In genomic region chr11:94786264-94787126, GRCh38 we compare ENCODE assay signal across 8 cellular contexts. TPM values are rescaled to one million over a fixed set of nuclear protein-coding genes. Genes with fewer than 3 reads are reported as not detected.
A peak's percentile ranks its signal among the peaks of the same experiment; 100 is the strongest.
DNase-seq lines count a peak whose midpoint lies in the region; ATAC-seq and TF ChIP-seq lines count a peak whose summit lies in the region.

No MANE protein-coding gene starts in this region.

- DNase-seq in GM10248 (ENCODE audit: extremely low spot score), result peak; percentile 47
- DNase-seq in NCI-H774 (lab: John Stamatoyannopoulos, UW), result peak; percentile 4
- no peak for DNase-seq in dorsolateral prefrontal cortex
- no peak for DNase-seq in NCI-H1105 (lab: John Stamatoyannopoulos, UW)
- DNase-seq in GF-D8 (lab: John Stamatoyannopoulos, UW), result no peak

- TF ChIP-seq RAD21 in neural cell (conservative IDR thresholded peaks at IDR 0.05), result peak; percentile 36

- H4K20me1 ChIP-seq in neural cell (ENCODE audit: insufficient read depth), result no peaks in the 10 kb centered on the region

- H3K4me3 ChIP-seq in dorsolateral prefrontal cortex, result no peak overlapping the region
- no peak overlapping the region for H3K4me3 ChIP-seq in neural cell (ENCODE audit: low read length)

- peak; percentile 59 for ATAC-seq in GM21576 (IDR thresholded peaks at IDR 0.05; ENCODE audit: unreplicated experiment)
- no peak for ATAC-seq in GM21529 (IDR thresholded peaks at IDR 0.05; ENCODE audit: unreplicated experiment)

- no peaks in the 10 kb centered on the region for H3K9me3 ChIP-seq in neural cell (ENCODE audit: low read length)

- CTCF ChIA-PET in GM10248 (lab: Yijun Ruan, JAX), result interaction anchor here (0.8 to 2.2 kb wide), 15 partner anchors 9 to 111 kb away, joined by 3 to 11 read pairs (median 3); partner anchors contain the start of gene AMOTL1

- H2AFZ ChIP-seq in neural cell (ENCODE audit: low read depth, low read length), result no peak overlapping the region

- H3K4me2 ChIP-seq in neural cell (ENCODE audit: low read length), result no peak overlapping the region

- no peaks in the 10 kb centered on the region for H3F3A ChIP-seq in neural cell (ENCODE audit: insufficient read depth, low read length, poor library complexity, severe bottlenecking)

- no peaks in the 10 kb centered on the region for H3K9me2 ChIP-seq in neural cell (ENCODE audit: insufficient read depth, low read length)

- no peak overlapping the region for H3K9ac ChIP-seq in neural cell (ENCODE audit: low read length)

- intact Hi-C loops in dorsolateral prefrontal cortex (cut with DNase I), result loop anchor here in 1 of 2 donors (10.0 kb wide), 1 partner anchor 108 kb away; no protein-coding TSS in a partner anchor

- H3K27ac ChIP-seq in dorsolateral prefrontal cortex, result no peak overlapping the region
- no peak overlapping the region for H3K27ac ChIP-seq in neural cell (ENCODE audit: low read length)

- TF ChIP-seq CTCF in GM10248 (IDR thresholded peaks at IDR 0.05; ENCODE audit: control extremely low read depth, extremely low read depth, low read depth, missing control alignments), result peak; percentile 41
- TF ChIP-seq CTCF in dorsolateral prefrontal cortex (IDR thresholded peaks at IDR 0.05 in 54 of 56, conservative IDR thresholded peaks at IDR 0.05 in 2 of 56; ENCODE audit: low read depth in 1 of 56, partially characterized antibody in 56 of 56), result peak in 55 of 56 donors; percentile 41 to 76 (median 63)
- peak; percentile 65 for TF ChIP-seq CTCF in neural cell (IDR thresholded peaks at IDR 0.05; ENCODE audit: poor library complexity, severe bottlenecking)

- H3K27me3 ChIP-seq in dorsolateral prefrontal cortex (no peaks in the 10 kb centered on the region), neural cell (ENCODE audit: insufficient read depth, low read depth, low read length) (no peaks in the 10 kb centered on the region)

- POLR2A ChIA-PET in GM10248 (lab: Yijun Ruan, JAX), result no interaction called here

- no peak for TF ChIP-seq EP300 in neural cell (conservative IDR thresholded peaks at IDR 0.05; ENCODE audit: poor library complexity, severe bottlenecking)

- H3K36me3 ChIP-seq in neural cell (ENCODE audit: insufficient read depth, low read length), result no peaks in the 10 kb centered on the region

- peaks cover 69% of the 10 kb centered on the region for H3K79me2 ChIP-seq in neural cell (replicated peaks; ENCODE audit: insufficient read depth, low read length)

TF ChIP-seq in neural cell, 6 proteins besides CTCF, POLR2A, EP300 and RAD21:
- TF ChIP-seq MXI1 (conservative IDR thresholded peaks at IDR 0.05; ENCODE audit: poor library complexity, severe bottlenecking) (no peak), SMC3 (conservative IDR thresholded peaks at IDR 0.05; ENCODE audit: poor library complexity) (peak; percentile 46), REST (IDR thresholded peaks at IDR 0.05; ENCODE audit: borderline replicate concordance) (no peak), EZH2 (IDR thresholded peaks at IDR 0.05; ENCODE audit: borderline replicate concordance, insufficient read depth, low read length, poor library complexity, severe bottlenecking) (no peak)

RNA-seq across cellular contexts. Expression of gene AMOTL1, which starts 18.3 kb away (rescaled TPM):
- total RNA-seq in dorsolateral prefrontal cortex, result 10 to 100 TPM; 13.5 to 35.0 (median 20.8) TPM
- polyA plus RNA-seq in neural cell, result 10.7 and 12.6 TPM in 2 replicates
- polyA minus RNA-seq in neural cell, result 58.4 and 66.3 TPM in 2 replicates

Comparison
In these comparisons a context has a peak if more than half of its experiments do, and no peak if none do; other contexts are left out.
1. DNase-seq: peak in GM10248 (single experiment) and NCI-H774 (single experiment); none in dorsolateral prefrontal cortex (0 of 10), NCI-H1105 (single experiment) and GF-D8 (single experiment).
2. Peak in every context shown above with its lines, with median percentiles within 50 percentile points of each other: CTCF ChIP-seq.